8 cellular contexts compared by ENCODE assay signal in genomic region chr1:161227196-161227871, GRCh38. TPM values are rescaled to one million over a fixed set of nuclear protein-coding genes. Genes with fewer than 3 reads are reported as not detected.
DNase-seq lines count a peak whose midpoint lies in the region; ATAC-seq lines count a peak whose summit lies in the region.

No MANE protein-coding gene starts in this region.

- DNase-seq in AML-193 (lab: John Stamatoyannopoulos, UW) (peak; percentile 96 to 97), KBM-7 (peak; percentile 94), OCI-M1 (lab: John Stamatoyannopoulos, UW) (peak; percentile 97), activated T-cell treated with anti-CD3 and anti-CD28 coated beads for 4 hours (peak; percentile 89)
- DNase-seq in stimulated activated CD8-positive, alpha-beta memory T cell treated with anti-CD3 and anti-CD28 coated beads, Interleukin-4, amount 100 ng/mL, for 24 hours (ENCODE audit: low read depth), result peak; percentile 79

- no peaks in the 10 kb centered on the region for H3K27me3 ChIP-seq in muscle layer of duodenum (ENCODE audit: low read depth, low read length)

- H3K4me1 ChIP-seq in muscle layer of duodenum (ENCODE audit: control insufficient read depth in 1 of 2, insufficient read depth in 2 of 2, low read length in 2 of 2), result peaks cover 16 to 25% of the 10 kb centered on the region in 2 donors

- H3K9me3 ChIP-seq in muscle layer of duodenum (ENCODE audit: control insufficient read depth in 1 of 2, low read length in 2 of 2), result no peaks in the 10 kb centered on the region

- H3K36me3 ChIP-seq in muscle layer of duodenum (ENCODE audit: control insufficient read depth in 1 of 2, insufficient read depth in 2 of 2, low read length in 2 of 2), result peaks cover 23 to 27% of the 10 kb centered on the region in 2 donors

- H3K27ac ChIP-seq in muscle layer of duodenum (ENCODE audit: low read length), result peak overlapping the region; percentile 84

- in situ Hi-C loops in KBM-7 (cut with MboI; ENCODE audit: low pct_unique_long_range_greater_than_20kb, low sequenced_read_pairs), result no loop called here

- H3K4me3 ChIP-seq in muscle layer of duodenum (ENCODE audit: low read depth in 1 of 2, low read length in 2 of 2), result peak overlapping the region; percentile 75 to 94

- ATAC-seq in GM19397 (IDR thresholded peaks at IDR 0.05; ENCODE audit: unreplicated experiment) (peak; percentile 28), esophagus mucosa (peak; percentile 62)

RNA-seq across cellular contexts. Expression of gene TOMM40L, which starts 1.5 kb away (rescaled TPM):
- total RNA-seq in esophagus mucosa, result 11.4 TPM

RNA-seq across cellular contexts. Expression of gene APOA2, which starts 3.9 kb away (rescaled TPM):
- not detected for total RNA-seq in esophagus mucosa

RNA-seq across cellular contexts. Expression of gene NR1I3, which starts 10.7 kb away (rescaled TPM):
- not detected for total RNA-seq in esophagus mucosa

RNA-seq across cellular contexts. Expression of gene FCER1G, which starts 12.2 kb away (rescaled TPM):
- 0.76 TPM for total RNA-seq in esophagus mucosa

RNA-seq across cellular contexts. Expression of gene NDUFS2, which starts 25.2 kb away (rescaled TPM):
- 56.4 TPM for total RNA-seq in esophagus mucosa

Comparison
In these comparisons a context has a peak if more than half of its experiments do, and no peak if none do; other contexts are left out.
1. Peak in every context shown above with its lines: DNase-seq, ATAC-seq, H3K4me3 ChIP-seq and H3K27ac ChIP-seq.